ENCODE assay signal across 2 cellular contexts in genomic region chr9:134828892-134829291, GRCh38.
A peak's percentile ranks its signal among the peaks of the same experiment; 100 is the strongest.
TF ChIP-seq lines count a peak whose summit lies in the region.

No MANE protein-coding gene starts in this region.

TF ChIP-seq in HepG2, 621 proteins besides CTCF, POLR2A, EP300 and RAD21:
- TF ChIP-seq ATM (IDR thresholded peaks at IDR 0.05; ENCODE audit: borderline replicate concordance) (0 out of 2 replicates have a peak, but pooled peaks have one; percentile 57), ATF6 (CRISPR knock-in tag; conservative IDR thresholded peaks at IDR 0.05) (no peak)
TF ChIP-seq in HepG2: peak in this region for 1.

TF ChIP-seq in H1, 55 proteins besides CTCF, POLR2A, EP300 and RAD21:
- no peak for TF ChIP-seq RBBP5 (IDR thresholded peaks at IDR 0.05; ENCODE audit: borderline replicate concordance, low read depth, low read length)
- no peak for TF ChIP-seq PHF8 (conservative IDR thresholded peaks at IDR 0.05; ENCODE audit: low read depth, low read length)
- no peak for TF ChIP-seq SIX5 (IDR thresholded peaks at IDR 0.05; ENCODE audit: low read depth, low read length)
- TF ChIP-seq TCF12 (IDR thresholded peaks at IDR 0.05; ENCODE audit: low read depth, low read length), result no peak
- TF ChIP-seq SRF (IDR thresholded peaks at IDR 0.05; ENCODE audit: low read depth, low read length), result no peak
- no peak for TF ChIP-seq BCL11A (IDR thresholded peaks at IDR 0.05; ENCODE audit: low read depth in 2 of 2, low read length in 2 of 2)
- TF ChIP-seq SP1 (IDR thresholded peaks at IDR 0.05; ENCODE audit: low read depth, low read length), result no peak
- no peak for TF ChIP-seq ATF2 (IDR thresholded peaks at IDR 0.05; ENCODE audit: low read length)
- TF ChIP-seq POLR2AphosphoS5 (IDR thresholded peaks at IDR 0.05; ENCODE audit: low read depth, low read length), result no peak
- TF ChIP-seq CHD7 (IDR thresholded peaks at IDR 0.05; ENCODE audit: insufficient replicate concordance, low read length), result no peak
- no peak for TF ChIP-seq CREB1 (IDR thresholded peaks at IDR 0.05)
